33 cellular contexts compared by ENCODE assay signal in the genomic region with DNA sequence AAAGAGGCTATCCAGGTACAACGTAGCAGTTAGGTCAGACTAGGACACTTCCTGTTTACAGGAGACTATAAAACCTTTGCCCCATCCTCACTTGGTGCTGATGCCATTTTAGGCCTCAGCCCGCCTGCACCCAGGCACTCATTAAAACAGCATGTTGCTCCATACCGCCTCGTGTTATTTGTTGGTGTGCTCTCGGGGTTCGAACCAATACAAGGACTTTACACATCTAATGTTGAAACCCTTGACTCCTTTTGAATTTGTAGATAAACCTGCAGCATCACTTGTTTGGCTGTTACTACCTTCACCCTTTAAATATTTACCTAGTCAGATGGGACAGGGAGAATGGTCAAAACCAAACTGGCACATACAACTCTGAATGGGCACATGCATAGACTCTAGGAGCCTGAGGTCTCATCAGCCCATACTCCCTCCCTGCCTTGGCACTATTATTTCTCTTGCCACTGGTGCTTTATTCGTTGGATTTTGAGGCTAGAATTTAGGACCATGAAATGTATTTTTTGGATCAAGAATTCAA. TPM values are rescaled to one million over a fixed set of nuclear protein-coding genes. Genes with fewer than 3 reads are reported as not detected.
"Had no signal": no experiment of that assay in that cellular context is flagged by ENCODE, and none has a peak within 500 bp of the region (broad histone marks: within the 10 kb centered on the region; RNA-seq: fewer than 3 reads in every experiment).

No MANE protein-coding gene starts in this region.

- H3K27me3 Mint-ChIP-seq: activated CD4-positive, alpha-beta memory T cell treated with anti-CD3 and anti-CD28 coated beads for 36 hours; activated CD4-positive, alpha-beta T cell treated with anti-CD3 and anti-CD28 coated beads, Interleukin-2, amount 10 ng/mL, durations not matched to agents 24 days and 14 days; activated naive CD8-positive, alpha-beta T cell treated with anti-CD3 and anti-CD28 coated beads for 36 hours; effector memory CD8-positive, alpha-beta T cell; naive thymus-derived CD8-positive, alpha-beta T cell; T-helper 17 cell had no signal

- H3K27ac Mint-ChIP-seq: activated CD4-positive, alpha-beta memory T cell treated with anti-CD3 and anti-CD28 coated beads for 36 hours; activated CD4-positive, alpha-beta T cell treated with anti-CD3 and anti-CD28 coated beads, Interleukin-2, amount 10 ng/mL, durations not matched to agents 24 days and 14 days; activated naive CD4-positive, alpha-beta T cell treated with anti-CD3 and anti-CD28 coated beads for 36 hours; activated naive CD8-positive, alpha-beta T cell treated with anti-CD3 and anti-CD28 coated beads for 36 hours; activated T-helper 1 cell treated with anti-CD3 and anti-CD28 coated beads, Interleukin-12 subunit alpha, Interleukin-12 subunit beta, Interleukin-2, Interleukin-4 antibody, amounts not matched to agents 30 ng/mL and 10 ng/mL and 1 ng/mL, durations not matched to agents 14 hours and 24 hours and 36 hours; brain; effector memory CD8-positive, alpha-beta T cell; naive thymus-derived CD8-positive, alpha-beta T cell; T-helper 17 cell had no signal

- H3K36me3 ChIP-seq: adrenal gland, ascending aorta, heart left ventricle, left ventricle myocardium inferior, spleen, suprapubic skin, tibial nerve, WERI-Rb-1 had no signal

- DNase-seq: activated CD4-positive, alpha-beta memory T cell treated with anti-CD3 and anti-CD28 coated beads for 36 hours; activated CD4-positive, alpha-beta T cell treated with anti-CD3 and anti-CD28 coated beads, Interleukin-2, amount 10 ng/mL, durations not matched to agents 24 days and 14 days; activated CD4-positive, CD25-positive, alpha-beta regulatory T cell treated with anti-CD3 and anti-CD28 coated beads, Interleukin-2, amount 50 U/mL, for 72 hours; activated CD8-positive, alpha-beta memory T cell treated with anti-CD3 and anti-CD28 coated beads, Interleukin-2, amount 50 U/mL, for 4 hours; activated effector memory CD4-positive, alpha-beta T cell treated with anti-CD3 and anti-CD28 coated beads, Interleukin-2, amount 50 U/mL, for 16 hours; activated naive CD4-positive, alpha-beta T cell treated with anti-CD3 and anti-CD28 coated beads for 36 hours; activated naive CD8-positive, alpha-beta T cell treated with anti-CD3 and anti-CD28 coated beads for 36 hours; activated T-cell treated with anti-CD3 and anti-CD28 coated beads, Interleukin-2, amount 50 U/mL, for 1 hour; adrenal gland; cortex of kidney; effector memory CD8-positive, alpha-beta T cell; foreskin fibroblast; heart left ventricle; left ventricle myocardium inferior; naive thymus-derived CD8-positive, alpha-beta T cell; occipital lobe; posterior cingulate gyrus; right cardiac atrium; spleen; stimulated activated naive CD4-positive, alpha-beta T cell; T-helper 17 cell; T1000; WERI-Rb-1 had no signal

- H3K27me3 ChIP-seq: adrenal gland, ascending aorta, heart left ventricle, spleen, suprapubic skin, tibial nerve had no signal

- H3K4me3 Mint-ChIP-seq: activated CD4-positive, alpha-beta memory T cell treated with anti-CD3 and anti-CD28 coated beads for 36 hours; activated CD4-positive, alpha-beta T cell treated with anti-CD3 and anti-CD28 coated beads, Interleukin-2, amount 10 ng/mL, durations not matched to agents 24 days and 14 days; activated naive CD4-positive, alpha-beta T cell treated with anti-CD3 and anti-CD28 coated beads for 36 hours; activated naive CD8-positive, alpha-beta T cell treated with anti-CD3 and anti-CD28 coated beads for 36 hours; activated T-helper 1 cell treated with anti-CD3 and anti-CD28 coated beads, Interleukin-12 subunit alpha, Interleukin-12 subunit beta, Interleukin-2, Interleukin-4 antibody, amounts not matched to agents 30 ng/mL and 10 ng/mL and 1 ng/mL, durations not matched to agents 14 hours and 24 hours and 36 hours; brain; effector memory CD8-positive, alpha-beta T cell; naive thymus-derived CD8-positive, alpha-beta T cell; T-helper 17 cell had no signal

- H3K9me3 ChIP-seq: adrenal gland, ascending aorta, heart left ventricle, left ventricle myocardium inferior, suprapubic skin, tibial nerve had no signal

- H3K4me1 ChIP-seq: adrenal gland, ascending aorta, heart left ventricle, left ventricle myocardium inferior, spleen, suprapubic skin had no signal

- H3K36me3 Mint-ChIP-seq: activated naive CD8-positive, alpha-beta T cell treated with anti-CD3 and anti-CD28 coated beads for 36 hours; brain; naive thymus-derived CD8-positive, alpha-beta T cell had no signal

- H3K4me1 Mint-ChIP-seq: activated CD4-positive, alpha-beta T cell treated with anti-CD3 and anti-CD28 coated beads, Interleukin-2, amount 10 ng/mL, durations not matched to agents 24 days and 14 days; activated naive CD8-positive, alpha-beta T cell treated with anti-CD3 and anti-CD28 coated beads for 36 hours; naive thymus-derived CD8-positive, alpha-beta T cell; T-helper 17 cell had no signal

- H3K27ac ChIP-seq: adrenal gland, ascending aorta, heart left ventricle, left ventricle myocardium inferior, spleen, suprapubic skin, WERI-Rb-1 had no signal

- H3K4me3 ChIP-seq: adrenal gland, ascending aorta, heart left ventricle, left ventricle myocardium inferior, spleen, suprapubic skin, tibial nerve had no signal

- ATAC-seq: effector memory CD8-positive, alpha-beta T cell; esophagus mucosa; heart left ventricle; naive thymus-derived CD8-positive, alpha-beta T cell; right cardiac atrium; T-helper 17 cell had no signal

RNA-seq across cellular contexts. Expression of gene CHST9, which starts 40.9 kb away (rescaled TPM):
- total RNA-seq: activated CD4-positive, alpha-beta memory T cell treated with anti-CD3 and anti-CD28 coated beads for 36 hours; activated CD4-positive, alpha-beta T cell treated with anti-CD3 and anti-CD28 coated beads, Interleukin-2, amount 10 ng/mL, durations not matched to agents 24 days and 14 days; activated CD8-positive, alpha-beta memory T cell treated with anti-CD3 and anti-CD28 coated beads for 36 hours; activated naive CD4-positive, alpha-beta T cell treated with anti-CD3 and anti-CD28 coated beads for 36 hours; activated naive CD8-positive, alpha-beta T cell treated with anti-CD3 and anti-CD28 coated beads for 36 hours; activated T-helper 1 cell treated with anti-CD3 and anti-CD28 coated beads, Interleukin-12 subunit alpha, Interleukin-12 subunit beta, Interleukin-2, Interleukin-4 antibody, amounts not matched to agents 30 ng/mL and 10 ng/mL and 1 ng/mL, durations not matched to agents 14 hours and 24 hours and 36 hours; cardiac septum; endothelial cell of umbilical vein; lung microvascular endothelial cell; naive thymus-derived CD8-positive, alpha-beta T cell; T-helper 17 cell had no signal
- polyA plus RNA-seq: endothelial cell of umbilical vein; naive thymus-derived CD8-positive, alpha-beta T cell had no signal
